ENCODE assay signal across 8 cellular contexts in genomic region chr9:37465249-37466036, GRCh38. TPM values are rescaled to one million over a fixed set of nuclear protein-coding genes. Genes with fewer than 3 reads are reported as not detected.
DNase-seq lines count a peak whose midpoint lies in the region; ATAC-seq and TF ChIP-seq lines count a peak whose summit lies in the region.

Gene ZBTB5, minus strand, starts transcription at chr9:37465450. Its CDS starts 22,899 bp downstream, at chr9:37442551.

- peaks cover 4% of the 10 kb centered on the region; the same call in 1 of the 2 replicates for H3K9me3 ChIP-seq in AG04450 (ENCODE audit: control insufficient read depth, insufficient read depth, low read length)

- H3K4me3 ChIP-seq in AG04450 (ENCODE audit: low read depth, low read length) = peak within 1 kb of the TSS; percentile 98

- CTCF ChIA-PET in AG04450 (lab: Charles Lee) (interaction anchor here (0.6 to 1.4 kb wide), 2 partner anchors 10 to 50 kb away, joined by 5 to 6 read pairs; no protein-coding TSS in a partner anchor), activated B cell treated with CpG ODN at 0.5 μM for 24 hours (lab: Charles Lee) (interaction anchor here (0.5 kb wide), 1 partner anchor 905 kb away, joined by 3 read pairs; no protein-coding TSS in a partner anchor)

- peaks cover 36% of the 10 kb centered on the region for H3K4me1 Mint-ChIP-seq in activated B cell treated with CpG ODN at 0.5 μM for 24 hours

- intact Hi-C loops in activated B cell treated with CpG ODN at 0.5 μM for 24 hours (cut with micrococcal nuclease) = loop anchor here (1.0 kb wide), 1 partner anchor 20 kb away; the partner anchor contains the start of gene POLR1E

- H3K4me3 Mint-ChIP-seq in activated B cell treated with CpG ODN at 0.5 μM for 24 hours = peak within 1 kb of the TSS; percentile 98

- peaks cover 28% of the 10 kb centered on the region for H3K36me3 Mint-ChIP-seq in activated B cell treated with CpG ODN at 0.5 μM for 24 hours (ENCODE audit: low read depth)

- H3K9me3 Mint-ChIP-seq in activated B cell treated with CpG ODN at 0.5 μM for 24 hours = no peaks in the 10 kb centered on the region

- H3K27me3 Mint-ChIP-seq in activated B cell treated with CpG ODN at 0.5 μM for 24 hours = no peaks in the 10 kb centered on the region

- H3K27ac ChIP-seq in AG04450 (ENCODE audit: low read depth, low read length) = peak within 1 kb of the TSS; percentile 98

- POLR2A ChIA-PET in AG04450 (lab: Yijun Ruan, JAX) = interaction anchor here (0.6 to 2.2 kb wide), 5 partner anchors 21 to 890 kb away, joined by 3 to 11 read pairs (median 3); partner anchors contain the start of genes GRHPR and TOMM5
- POLR2A ChIA-PET in activated B cell treated with CpG ODN at 0.5 μM for 24 hours (lab: Charles Lee) = interaction anchor here (0.6 to 2.5 kb wide), 29 partner anchors 11 to 806 kb away, joined by 3 to 25 read pairs (median 4); partner anchors contain the start of genes EXOSC3, FBXO10, GRHPR and POLR1E

- H3K27ac Mint-ChIP-seq in activated B cell treated with CpG ODN at 0.5 μM for 24 hours = peak within 1 kb of the TSS; percentile 98

- no peaks in the 10 kb centered on the region for H3K27me3 ChIP-seq in AG04450 (ENCODE audit: control insufficient read depth, insufficient read depth, low read length)

- peak; percentile 78 for ATAC-seq in GM18909 (IDR thresholded peaks at IDR 0.05; ENCODE audit: poor library complexity, unreplicated experiment)
- peak; percentile 83 for ATAC-seq in HG03196 (IDR thresholded peaks at IDR 0.05; ENCODE audit: unreplicated experiment)
- peak; percentile 76 for ATAC-seq in activated B cell treated with CpG ODN at 0.5 μM for 24 hours (ENCODE audit: low read depth)

- TF ChIP-seq CTCF in AG04450 (IDR thresholded peaks at IDR 0.05; ENCODE audit: low read depth, low read length) = no peak
- no peak for TF ChIP-seq CTCF in activated B cell treated with CpG ODN at 0.5 μM for 24 hours (IDR thresholded peaks at IDR 0.05)

- peak; percentile 100 for DNase-seq in AG04450 (ENCODE audit: low read depth, low spot score)
- peak; percentile 100 for DNase-seq in NCI-H345 (lab: John Stamatoyannopoulos, UW)
- peak; percentile 93 for DNase-seq in activated B cell treated with CpG ODN at 0.5 μM for 24 hours
- DNase-seq in central memory CD4-positive, alpha-beta T cell = peak; percentile 99
- peak; percentile 100 for DNase-seq in iris pigment epithelial cell (ENCODE audit: low read depth)
- DNase-seq in stimulated activated CD4-positive, alpha-beta T cell treated with anti-CD3 and anti-CD28 coated beads, Interleukin-12 subunit alpha, Interleukin-12 subunit beta, amount 100 ng/mL, for 24 hours (ENCODE audit: low read depth in 2 of 2) = peak; percentile 97 to 98

RNA-seq across cellular contexts. Expression of gene ZBTB5, which starts in this region (rescaled TPM):
- 9.5 and 10.9 TPM in 2 replicates for polyA plus RNA-seq in AG04450 (2011; rRNA removed)
- 19.3 and 19.6 TPM in 2 replicates for polyA minus RNA-seq in AG04450 (2011; rRNA and poly(A)+ RNA removed)
- 26.5 and 28.1 TPM in 2 replicates for total RNA-seq in activated B cell treated with CpG ODN at 0.5 μM for 24 hours

Comparison
In these comparisons a context has a peak if more than half of its experiments do, and no peak if none do; other contexts are left out.
1. Peak in every context shown above with its lines: DNase-seq, ATAC-seq, H3K4me3 ChIP-seq and H3K27ac ChIP-seq.